In the genomic region with DNA sequence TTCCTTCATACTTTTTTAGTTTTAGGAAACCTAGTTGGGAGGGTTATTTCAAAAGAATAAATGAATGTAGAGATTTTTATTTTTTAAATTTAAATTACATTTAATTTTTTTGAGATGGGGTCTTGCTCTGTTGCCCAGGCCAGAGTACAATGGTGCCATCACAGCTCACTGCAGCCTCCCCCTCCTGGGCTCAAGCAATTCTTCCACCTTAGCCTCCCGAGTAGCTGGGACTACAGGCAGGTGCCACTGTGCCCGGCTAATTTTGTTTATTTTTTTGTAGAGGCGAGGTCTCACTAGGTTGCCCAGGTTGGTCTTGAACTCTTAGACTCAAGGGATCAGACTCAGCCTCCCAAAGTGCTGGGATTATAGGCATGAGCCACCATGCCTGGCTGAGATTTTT, we compare ENCODE assay signal across 24 cellular contexts. TPM values are rescaled to one million over a fixed set of nuclear protein-coding genes. Genes with fewer than 3 reads are reported as not detected.
DNase-seq lines count a peak whose midpoint lies in the region; ATAC-seq and TF ChIP-seq lines count a peak whose summit lies in the region.
"Had no signal": no experiment of that assay in that cellular context is flagged by ENCODE, and none has a peak within 500 bp of the region (broad histone marks: within the 10 kb centered on the region; RNA-seq: fewer than 3 reads in every experiment).

No MANE protein-coding gene starts in this region.

- H3K27me3 ChIP-seq in BLaER1 (no peaks in the 10 kb centered on the region), ectodermal cell (ENCODE audit: control insufficient read depth, insufficient read depth, low read length, poor library complexity, severe bottlenecking) (no peaks in the 10 kb centered on the region), neural progenitor cell (no peaks in the 10 kb centered on the region)
- H3K27me3 ChIP-seq: BLaER1 treated with 17β-estradiol and CSF1 and Interleukin-3, amounts not matched to agents 10 nM and 100 nM had no signal

- H3K36me3 ChIP-seq in BLaER1 (no peaks in the 10 kb centered on the region), ectodermal cell (ENCODE audit: control insufficient read depth, insufficient read depth, low read length) (no peaks in the 10 kb centered on the region), neural progenitor cell (no peaks in the 10 kb centered on the region)
- H3K36me3 ChIP-seq: BLaER1 treated with 17β-estradiol and CSF1 and Interleukin-3, amounts not matched to agents 10 nM and 100 nM had no signal

- peaks cover 73% of the 10 kb centered on the region for H3K79me2 ChIP-seq in neural progenitor cell (ENCODE audit: low read depth)

- H3K9me3 ChIP-seq in BLaER1 (no peaks in the 10 kb centered on the region), ectodermal cell (ENCODE audit: control insufficient read depth, low read length) (no peaks in the 10 kb centered on the region), neural progenitor cell (ENCODE audit: low read depth) (no peaks in the 10 kb centered on the region)
- H3K9me3 ChIP-seq: BLaER1 treated with 17β-estradiol and CSF1 and Interleukin-3, amounts not matched to agents 10 nM and 100 nM had no signal

- peak overlapping the region; percentile 99 for H3K27ac Mint-ChIP-seq in neural progenitor cell
- H3K27ac Mint-ChIP-seq: CD4-positive, alpha-beta T cell had no signal

- WGBS in ectodermal cell, 2 experiments, result 86 to 89% methylated on average over 3 of the region's 3 CpGs

- peaks cover 50% of the 10 kb centered on the region for H3F3A ChIP-seq in neural progenitor cell (ENCODE audit: low read depth)

- no peak overlapping the region for H3K9ac ChIP-seq in BLaER1
- no peak overlapping the region for H3K9ac ChIP-seq in neural progenitor cell
- H3K9ac ChIP-seq: BLaER1 treated with 17β-estradiol and CSF1 and Interleukin-3, amounts not matched to agents 10 nM and 100 nM had no signal

- H3K4me3 ChIP-seq in BLaER1 (no peak overlapping the region), ectodermal cell (ENCODE audit: insufficient read depth, low read depth, low read length) (no peak overlapping the region), neural progenitor cell (no peak overlapping the region)
- H3K4me3 ChIP-seq: BLaER1 treated with 17β-estradiol and CSF1 and Interleukin-3, amounts not matched to agents 10 nM and 100 nM; K562 had no signal

- peaks cover 4% of the 10 kb centered on the region for H3K27me3 Mint-ChIP-seq in neural progenitor cell (ENCODE audit: insufficient read depth, low read depth)

- no peak overlapping the region for H3K27ac ChIP-seq in BLaER1
- peak overlapping the region; percentile 77 for H3K27ac ChIP-seq in angular gyrus (ENCODE audit: low read depth, low read length)
- H3K27ac ChIP-seq in ectodermal cell (ENCODE audit: insufficient read depth, low read depth, low read length, poor library complexity, severe bottlenecking), result peak overlapping the region; percentile 40
- H3K27ac ChIP-seq in neural progenitor cell, result no peak overlapping the region
- H3K27ac ChIP-seq: BLaER1 treated with 17β-estradiol and CSF1 and Interleukin-3, amounts not matched to agents 10 nM and 100 nM; RWPE1 had no signal

- peaks cover 93% of the 10 kb centered on the region for H4K20me1 ChIP-seq in BLaER1
- H4K20me1 ChIP-seq in neural progenitor cell (ENCODE audit: low read depth), result peaks cover 98% of the 10 kb centered on the region

- H3K4me1 Mint-ChIP-seq in neural progenitor cell, result peaks cover 86% of the 10 kb centered on the region

- H3K9me3 Mint-ChIP-seq in neural progenitor cell, result peaks cover 2% of the 10 kb centered on the region
- H3K9me3 Mint-ChIP-seq: CD4-positive, alpha-beta T cell had no signal

- peaks cover 19% of the 10 kb centered on the region for H3K36me3 Mint-ChIP-seq in neural progenitor cell

- no peak overlapping the region for H2AFZ ChIP-seq in neural progenitor cell (replicated peaks)

- ATAC-seq in HG03280 (IDR thresholded peaks at IDR 0.05; ENCODE audit: unreplicated experiment), result no peak
- ATAC-seq: K562, Panc1 had no signal

- no peak for TF ChIP-seq CTCF in neural progenitor cell (IDR thresholded peaks at IDR 0.05)

- no peak for DNase-seq in neural progenitor cell (ENCODE audit: low spot score)
- DNase-seq in COLO829 (ENCODE audit: low spot score), result no peak
- no peak for DNase-seq in NOMO-1 (lab: John Stamatoyannopoulos, UW; ENCODE audit: unreplicated experiment in 2 of 2)
- DNase-seq in ecto neural progenitor cell (ENCODE audit: low spot score), result no peak
- DNase-seq: CD4-positive, alpha-beta T cell; COR-L47; DMS53; Kasumi-1; NCI-H1092 treated with DMSO at 0.1 percent for 48 hours; NCI-H1436; NCI-H187; NCI-H2081 treated with DMSO at 0.1 percent for 48 hours; NCI-H2171; NCI-H774; NK-92 treated with Interleukin-12 subunit alpha and Interleukin-12 subunit beta, amount 100 ng/mL, for 24 hours; SHP77 treated with DMSO at 0.1 percent for 48 hours had no signal

- no peak overlapping the region for H3K4me3 Mint-ChIP-seq in neural progenitor cell
- H3K4me3 Mint-ChIP-seq: CD4-positive, alpha-beta T cell had no signal

- H3K4me2 ChIP-seq in BLaER1, result peak overlapping the region; percentile 86; the same call in 1 of the 2 replicates
- peak overlapping the region; percentile 80 for H3K4me2 ChIP-seq in neural progenitor cell

- H3K4me1 ChIP-seq in BLaER1, result peaks cover 48% of the 10 kb centered on the region
- H3K4me1 ChIP-seq in ectodermal cell (ENCODE audit: control insufficient read depth, insufficient read depth, low read length), result peaks cover 64% of the 10 kb centered on the region
- H3K4me1 ChIP-seq in neural progenitor cell, result peaks cover 57% of the 10 kb centered on the region

RNA-seq across cellular contexts. Expression of a gene that starts 32.6 kb away (rescaled TPM):
- polyA plus RNA-seq in ectodermal cell (2013, experiment 1 of 4), result 25.8 TPM
- polyA plus RNA-seq in ectodermal cell (2013, experiment 2 of 4), result 21.9 TPM
- polyA plus RNA-seq in ectodermal cell (2013, experiment 3 of 4), result 25.1 TPM
- polyA plus RNA-seq in ectodermal cell (2013, experiment 4 of 4), result 27.5 TPM
- 4.1 and 12.0 TPM in 2 replicates for total RNA-seq in neural progenitor cell (ENCODE audit: low replicate concordance)

Comparison
In these comparisons a context has a peak if more than half of its experiments do, and no peak if none do; other contexts are left out.
1. H3K27ac ChIP-seq: peak in angular gyrus (single experiment) and ectodermal cell (single experiment); none in BLaER1 (single experiment) and neural progenitor cell (single experiment).